Comparison of ENCODE assay signal across 1 cellular context in genomic region chr7:73522081-73522818, GRCh38.
TF ChIP-seq lines count a peak whose summit lies in the region.

Gene BAZ1B (minus strand): TSS chr7:73522293. CDS start chr7:73521933, 360 bp downstream.

TF ChIP-seq in K562, 482 proteins besides CTCF, POLR2A, EP300 and RAD21 (continued from another document and continues in another):
- no peak for TF ChIP-seq PATZ1 (CRISPR knock-in tag; IDR thresholded peaks at IDR 0.05; ENCODE audit: borderline replicate concordance)
- TF ChIP-seq ZNF217 (CRISPR knock-in tag; IDR thresholded peaks at IDR 0.05) = no peak
- peak; percentile 87 for TF ChIP-seq KLF6 (CRISPR knock-in tag; IDR thresholded peaks at IDR 0.05; ENCODE audit: borderline replicate concordance)
- no peak for TF ChIP-seq BRD9 (IDR thresholded peaks at IDR 0.05; ENCODE audit: low read depth, partially characterized antibody)
- no peak for TF ChIP-seq POLR3G (IDR thresholded peaks at IDR 0.05; ENCODE audit: extremely low read depth, insufficient read length, insufficient replicate concordance)
- peak; percentile 74 for TF ChIP-seq GMEB1 (CRISPR knock-in tag; IDR thresholded peaks at IDR 0.05)
- TF ChIP-seq ZNF253 (CRISPR knock-in tag; conservative IDR thresholded peaks at IDR 0.05) = no peak
- TF ChIP-seq CREB1 (IDR thresholded peaks at IDR 0.05) = peak; percentile 84
- TF ChIP-seq CREB1 (CRISPR knock-in tag; IDR thresholded peaks at IDR 0.05) = peak; percentile 95
- TF ChIP-seq ZNF12 (CRISPR knock-in tag; IDR thresholded peaks at IDR 0.05) = no peak
- TF ChIP-seq MED1 (CRISPR knock-in tag; IDR thresholded peaks at IDR 0.05; ENCODE audit: borderline replicate concordance) = no peak
- TF ChIP-seq, protein P1, sequence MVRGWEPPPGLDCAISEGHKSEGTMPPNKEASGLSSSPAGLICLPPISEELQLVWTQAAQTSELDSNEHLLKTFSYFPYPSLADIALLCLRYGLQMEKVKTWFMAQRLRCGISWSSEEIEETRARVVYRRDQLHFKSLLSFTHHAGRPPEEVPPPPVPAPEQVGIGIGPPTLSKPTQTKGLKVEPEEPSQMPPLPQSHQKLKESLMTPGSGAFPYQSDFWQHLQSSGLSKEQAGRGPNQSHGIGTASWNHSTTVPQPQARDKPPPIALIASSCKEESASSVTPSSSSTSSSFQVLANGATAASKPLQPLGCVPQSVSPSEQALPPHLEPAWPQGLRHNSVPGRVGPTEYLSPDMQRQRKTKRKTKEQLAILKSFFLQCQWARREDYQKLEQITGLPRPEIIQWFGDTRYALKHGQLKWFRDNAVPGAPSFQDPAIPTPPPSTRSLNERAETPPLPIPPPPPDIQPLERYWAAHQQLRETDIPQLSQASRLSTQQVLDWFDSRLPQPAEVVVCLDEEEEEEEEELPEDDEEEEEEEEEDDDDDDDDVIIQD (CRISPR knock-in tag; IDR thresholded peaks at IDR 0.05) = no peak
- TF ChIP-seq HDAC3 (IDR thresholded peaks at IDR 0.05; ENCODE audit: borderline replicate concordance, partially characterized antibody) = peak; percentile 77
- TF ChIP-seq ZFP36 (IDR thresholded peaks at IDR 0.05; ENCODE audit: low read depth, low read length, partially characterized antibody) = no peak
- no peak for TF ChIP-seq TFAM (CRISPR knock-in tag; conservative IDR thresholded peaks at IDR 0.05)
- TF ChIP-seq ZNF778 (CRISPR knock-in tag; IDR thresholded peaks at IDR 0.05) = no peak
- no peak for TF ChIP-seq CC2D1A (IDR thresholded peaks at IDR 0.05)
- TF ChIP-seq TFAP4 (CRISPR knock-in tag; IDR thresholded peaks at IDR 0.05; ENCODE audit: borderline replicate concordance) = peak; percentile 87
- TF ChIP-seq ZNF77 (CRISPR knock-in tag; IDR thresholded peaks at IDR 0.05) = no peak
- TF ChIP-seq ZNF239 (CRISPR knock-in tag; IDR thresholded peaks at IDR 0.05) = peak; percentile 30; the same call in 1 of the 2 replicates
- no peak for TF ChIP-seq ZNF407 (IDR thresholded peaks at IDR 0.05; ENCODE audit: low read depth)
- TF ChIP-seq RBM15 (IDR thresholded peaks at IDR 0.05; ENCODE audit: insufficient read depth, low read length) = no peak
- TF ChIP-seq PHB2 (IDR thresholded peaks at IDR 0.05; ENCODE audit: low read depth) = no peak
- no peak for TF ChIP-seq POLR2AphosphoS2 (IDR thresholded peaks at IDR 0.05; ENCODE audit: low read length)
- no peak for TF ChIP-seq U2AF2 (optimal IDR thresholded peaks at IDR 0.05; ENCODE audit: low read depth, low read length)
- TF ChIP-seq, protein P2, sequence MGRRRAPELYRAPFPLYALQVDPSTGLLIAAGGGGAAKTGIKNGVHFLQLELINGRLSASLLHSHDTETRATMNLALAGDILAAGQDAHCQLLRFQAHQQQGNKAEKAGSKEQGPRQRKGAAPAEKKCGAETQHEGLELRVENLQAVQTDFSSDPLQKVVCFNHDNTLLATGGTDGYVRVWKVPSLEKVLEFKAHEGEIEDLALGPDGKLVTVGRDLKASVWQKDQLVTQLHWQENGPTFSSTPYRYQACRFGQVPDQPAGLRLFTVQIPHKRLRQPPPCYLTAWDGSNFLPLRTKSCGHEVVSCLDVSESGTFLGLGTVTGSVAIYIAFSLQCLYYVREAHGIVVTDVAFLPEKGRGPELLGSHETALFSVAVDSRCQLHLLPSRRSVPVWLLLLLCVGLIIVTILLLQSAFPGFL (CRISPR knock-in tag; IDR thresholded peaks at IDR 0.05) = peak; percentile 56; the same call in 1 of the 2 replicates
- TF ChIP-seq BCOR (IDR thresholded peaks at IDR 0.05) = peak; percentile 15; the same call in 1 of the 2 replicates
- 0 out of 2 replicates have a peak, but pooled peaks have one; percentile 57 for TF ChIP-seq HDAC6 (IDR thresholded peaks at IDR 0.05; ENCODE audit: low read depth, low read length)
- TF ChIP-seq, protein P3, sequence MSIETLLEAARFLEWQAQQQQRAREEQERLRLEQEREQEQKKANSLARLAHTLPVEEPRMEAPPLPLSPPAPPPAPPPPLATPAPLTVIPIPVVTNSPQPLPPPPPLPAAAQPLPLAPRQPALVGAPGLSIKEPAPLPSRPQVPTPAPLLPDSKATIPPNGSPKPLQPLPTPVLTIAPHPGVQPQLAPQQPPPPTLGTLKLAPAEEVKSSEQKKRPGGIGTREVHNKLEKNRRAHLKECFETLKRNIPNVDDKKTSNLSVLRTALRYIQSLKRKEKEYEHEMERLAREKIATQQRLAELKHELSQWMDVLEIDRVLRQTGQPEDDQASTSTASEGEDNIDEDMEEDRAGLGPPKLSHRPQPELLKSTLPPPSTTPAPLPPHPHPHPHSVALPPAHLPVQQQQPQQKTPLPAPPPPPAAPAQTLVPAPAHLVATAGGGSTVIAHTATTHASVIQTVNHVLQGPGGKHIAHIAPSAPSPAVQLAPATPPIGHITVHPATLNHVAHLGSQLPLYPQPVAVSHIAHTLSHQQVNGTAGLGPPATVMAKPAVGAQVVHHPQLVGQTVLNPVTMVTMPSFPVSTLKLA (conservative IDR thresholded peaks at IDR 0.05) = peak; percentile 93 to 96
- no peak for TF ChIP-seq NELFE (IDR thresholded peaks at IDR 0.05; ENCODE audit: insufficient read depth, insufficient read length)
- no peak; the same call in 1 of the 2 replicates for TF ChIP-seq ZHX1 (conservative IDR thresholded peaks at IDR 0.05; ENCODE audit: low read length)
- TF ChIP-seq MTA3 (IDR thresholded peaks at IDR 0.05; ENCODE audit: borderline replicate concordance) = peak; percentile 92; the same call in 1 of the 2 replicates
- no peak for TF ChIP-seq PRMT5 (CRISPR knock-in tag; IDR thresholded peaks at IDR 0.05)
- TF ChIP-seq SNRNP70 (optimal IDR thresholded peaks at IDR 0.05; ENCODE audit: low read depth, low read length) = no peak
- no peak for TF ChIP-seq ZNF551 (CRISPR knock-in tag; IDR thresholded peaks at IDR 0.05)
- TF ChIP-seq TCF3 (CRISPR knock-in tag; IDR thresholded peaks at IDR 0.05) = no peak; the same call in 1 of the 2 replicates
- 0 out of 4 replicates have a peak, but pooled peaks have one; percentile 49 to 64 for TF ChIP-seq UBTF (IDR thresholded peaks at IDR 0.05; ENCODE audit: borderline replicate concordance in 1 of 2, low read depth in 2 of 2, low read length in 2 of 2)
- no peak for TF ChIP-seq ZNF311 (CRISPR knock-in tag; IDR thresholded peaks at IDR 0.05)
